ENCODE assay signal across 8 cellular contexts in genomic region chr4:105471566-105472176, GRCh38. TPM values are rescaled to one million over a fixed set of nuclear protein-coding genes. Genes with fewer than 3 reads are reported as not detected.
DNase-seq lines count a peak whose midpoint lies in the region; ATAC-seq and TF ChIP-seq lines count a peak whose summit lies in the region.

No MANE protein-coding gene starts in this region.

- H3K4me3 ChIP-seq in duodenal mucosa (ENCODE audit: low read depth in 1 of 2, low read length in 2 of 2) = peak overlapping the region; percentile 77 to 99
- H3K4me3 ChIP-seq in lower lobe of right lung = peak overlapping the region; percentile 84

- H3K4me1 ChIP-seq in duodenal mucosa (ENCODE audit: control insufficient read depth in 1 of 2, insufficient read depth in 2 of 2, low read length in 2 of 2) (peaks cover 21 to 22% of the 10 kb centered on the region in 2 donors), lower lobe of right lung (peaks cover 34% of the 10 kb centered on the region)

- TF ChIP-seq CTCF in AG09319 (IDR thresholded peaks at IDR 0.05; ENCODE audit: low read depth, low read length) (peak; percentile 58), lower lobe of right lung (IDR thresholded peaks at IDR 0.05) (peak; percentile 63)

- no peaks in the 10 kb centered on the region for H3K27me3 ChIP-seq in duodenal mucosa (ENCODE audit: control insufficient read depth in 1 of 2, insufficient read depth in 2 of 2, low read length in 2 of 2)
- H3K27me3 ChIP-seq in lower lobe of right lung (ENCODE audit: low read depth) = no peaks in the 10 kb centered on the region

- DNase-seq in AG09319 (ENCODE audit: extremely low read depth, low read depth) (peak; percentile 43), NCI-H345 treated with DMSO at 0.1 percent for 48 hours (lab: John Stamatoyannopoulos, UW; ENCODE audit: unreplicated experiment) (peak; percentile 31), lower lobe of right lung (no peak)
- peak; percentile 26 to 68 for DNase-seq in activated CD4-positive, alpha-beta T cell treated with anti-CD3 and anti-CD28 coated beads, Interleukin-2, amount 50 U/mL, for 24 hours (ENCODE audit: low read depth in 1 of 2, low spot score in 1 of 2)
- peak; percentile 42 to 60 (median 53) for DNase-seq in stimulated activated CD4-positive, alpha-beta T cell treated with anti-CD3 and anti-CD28 coated beads, TNF-alpha, amount 100 ng/mL, for 48 hours (ENCODE audit: low read depth in 3 of 3)

- peak overlapping the region; percentile 94 to 96 for H3K9ac ChIP-seq in duodenal mucosa (ENCODE audit: low read depth in 1 of 2, low read length in 2 of 2)

- intact Hi-C loops in lower lobe of right lung (cut with DNase I) = no loop called here

- H3K9me3 ChIP-seq in duodenal mucosa (ENCODE audit: control insufficient read depth in 1 of 2, low read length in 2 of 2) (no peaks in the 10 kb centered on the region), lower lobe of right lung (no peaks in the 10 kb centered on the region)

- H3K27ac ChIP-seq in duodenal mucosa (ENCODE audit: low read depth, low read length) (no peak overlapping the region), lower lobe of right lung (peak overlapping the region; percentile 98)

- H3K36me3 ChIP-seq in duodenal mucosa (ENCODE audit: control insufficient read depth in 1 of 2, insufficient read depth in 2 of 2, low read length in 2 of 2) (peaks cover 2 to 4% of the 10 kb centered on the region in 2 donors), lower lobe of right lung (no peaks in the 10 kb centered on the region)

- peak; percentile 38 for ATAC-seq in GM18868 (IDR thresholded peaks at IDR 0.05; ENCODE audit: unreplicated experiment)
- ATAC-seq in HG03342 (IDR thresholded peaks at IDR 0.05; ENCODE audit: unreplicated experiment) = peak; percentile 33
- peak; percentile 64 to 68 for ATAC-seq in lower lobe of right lung

RNA-seq across cellular contexts. Expression of gene PPA2, which starts 2.2 kb away (rescaled TPM):
- 62.9 TPM for total RNA-seq in lower lobe of right lung
